Comparison of ENCODE assay signal across 9 cellular contexts in genomic region chr12:32273712-32274111, GRCh38.
DNase-seq lines count a peak whose midpoint lies in the region; ATAC-seq, FAIRE-seq and TF ChIP-seq lines count a peak whose summit lies in the region.
"Had no signal": no experiment of that assay in that cellular context is flagged by ENCODE, and none has a peak within 500 bp of the region (broad histone marks: within the 10 kb centered on the region; RNA-seq: fewer than 3 reads in every experiment).

No MANE protein-coding gene starts in this region.

- no peak overlapping the region for H4K8ac ChIP-seq in H1 (ENCODE audit: extremely low read depth, insufficient read depth, low read length)

- in situ Hi-C loops in gastrocnemius medialis (cut with MboI; ENCODE audit: low sequenced_read_pairs in 4 of 4): no loop called here

- H3K18ac ChIP-seq in H1 (ENCODE audit: extremely low read depth, low read length): no peak overlapping the region

- TF ChIP-seq RAD21 in H1 (IDR thresholded peaks at IDR 0.05 in 1 of 2, conservative IDR thresholded peaks at IDR 0.05 in 1 of 2; ENCODE audit: low read depth in 2 of 2, low read length in 2 of 2): no peak

- no peak overlapping the region for H2AFZ ChIP-seq in SU-DHL-6 (ENCODE audit: low read depth, low read length, severe bottlenecking)
- no peak overlapping the region for H2AFZ ChIP-seq in H1 (ENCODE audit: low read length)

- H3K79me1 ChIP-seq in H1 (ENCODE audit: low read depth, low read length): no peaks in the 10 kb centered on the region

- H3K27me3 ChIP-seq in SU-DHL-6 (ENCODE audit: low read length) (no peaks in the 10 kb centered on the region), H1 (replicated peaks in 1 of 4; ENCODE audit: control insufficient read depth in 3 of 4, extremely low read depth in 1 of 4, insufficient read depth in 3 of 4, low read length in 3 of 4) (no peaks in the 10 kb centered on the region), thymus (ENCODE audit: control insufficient read depth, insufficient read depth) (no peaks in the 10 kb centered on the region), gastrocnemius medialis (no peaks in the 10 kb centered on the region)
- H3K27me3 ChIP-seq: neutrophil had no signal

- no peak overlapping the region for H2BK120ac ChIP-seq in H1 (replicated peaks; ENCODE audit: low read depth, low read length)

- no peak overlapping the region for H3K23ac ChIP-seq in H1 (ENCODE audit: insufficient read length)

- peaks cover 52% of the 10 kb centered on the region for H3F3A ChIP-seq in SU-DHL-6 (ENCODE audit: insufficient read depth)

- DNase-seq in H1 (ENCODE audit: low read depth in 1 of 2, low spot score in 2 of 2): peak in 1 of 2 experiments; percentile 51
- DNase-seq in NCI-H526 (lab: John Stamatoyannopoulos, UW): no peak
- DNase-seq in Right ventricle myocardium inferior (ENCODE audit: missing footprints): no peak
- no peak for DNase-seq in gastrocnemius medialis

- TF ChIP-seq POLR2A in H1 (IDR thresholded peaks at IDR 0.05; ENCODE audit: control extremely low read depth in 1 of 2, low read depth in 2 of 2, low read length in 2 of 2) (no peak; a peak in 1 of 3 replicates), gastrocnemius medialis (IDR thresholded peaks at IDR 0.05) (no peak)

- intact Hi-C loops in Right ventricle myocardium inferior (cut with DNase I) (no loop called here), gastrocnemius medialis (cut with DNase I; ENCODE audit: low total_unique reads) (no loop called here)

- TF ChIP-seq CTCF in SU-DHL-6 (IDR thresholded peaks at IDR 0.05; ENCODE audit: insufficient read depth, low read length, poor library complexity, severe bottlenecking) (no peak), H1 (IDR thresholded peaks at IDR 0.05; ENCODE audit: control extremely low read depth in 1 of 3, insufficient read depth in 1 of 3, low read depth in 1 of 3, low read length in 3 of 3) (no peak), gastrocnemius medialis (IDR thresholded peaks at IDR 0.05 in 4 of 5, conservative IDR thresholded peaks at IDR 0.05 in 1 of 5) (no peak)

- no peak for FAIRE-seq in H1 (lab: Jason Lieb, UNC)

- H2BK15ac ChIP-seq in H1 (ENCODE audit: low read length): no peak overlapping the region

- H3K23me2 ChIP-seq in H1 (ENCODE audit: low read depth, low read length): no peaks in the 10 kb centered on the region

- peak overlapping the region; percentile 98 for H3K27ac ChIP-seq in SU-DHL-6 (ENCODE audit: low read depth, low read length)
- H3K27ac ChIP-seq in H1 (ENCODE audit: low read depth, low read length): no peak overlapping the region
- peak overlapping the region; percentile 90 for H3K27ac ChIP-seq in thymus (ENCODE audit: low read depth)
- H3K27ac ChIP-seq in gastrocnemius medialis: no peak overlapping the region
- H3K27ac ChIP-seq: neutrophil had no signal

- no peak overlapping the region for H2BK12ac ChIP-seq in H1 (ENCODE audit: low read depth, low read length)

- H3K4me3 ChIP-seq in SU-DHL-6 (ENCODE audit: insufficient read depth, low read length, poor library complexity, severe bottlenecking) (peak overlapping the region; percentile 41), H1 (ENCODE audit: extremely low read depth in 1 of 4, insufficient read depth in 2 of 4, low read depth in 3 of 4, low read length in 4 of 4) (no peak overlapping the region), thymus (ENCODE audit: low read length) (no peak overlapping the region), gastrocnemius medialis (no peak overlapping the region)

- no peak overlapping the region for H4K5ac ChIP-seq in H1 (ENCODE audit: insufficient read length, low read depth, low read length)

- H3K4me2 ChIP-seq in SU-DHL-6 (ENCODE audit: low read depth, low read length, poor library complexity, severe bottlenecking): peak overlapping the region; percentile 78
- H3K4me2 ChIP-seq in H1 (ENCODE audit: insufficient read depth in 1 of 2, low read depth in 2 of 2, low read length in 2 of 2): no peak overlapping the region

- H3K79me2 ChIP-seq in SU-DHL-6 (ENCODE audit: insufficient read depth, low read length) (peaks cover 6% of the 10 kb centered on the region; the same call in 1 of the 2 replicates), H1 (ENCODE audit: control insufficient read depth in 1 of 2, insufficient read depth in 2 of 2, low read length in 2 of 2) (0 out of 4 replicates have a peak, but pooled peaks cover 0 to 6% of the 10 kb centered on the region in 2 experiments)

- POLR2A ChIA-PET in H1 (lab: Charles Lee; ENCODE audit: partially characterized antibody): no interaction called here

- 86% methylated on average over 7 of the region's 7 CpGs; no CpG with 5 or more reads in 1 of the 2 experiments for WGBS in H1 (ENCODE audit: extremely low coverage in 1 of 2, insufficient coverage in 1 of 2, insufficient read length in 1 of 2, insufficient replicate concordance in 2 of 2, low coverage in 1 of 2, low lambda C conversion rate in 2 of 2, missing lambda C conversion rate in 1 of 2), 2 experiments
- WGBS in thymus: 10% methylated on average over 7 of the region's 7 CpGs

- ATAC-seq in GM18873 (IDR thresholded peaks at IDR 0.05; ENCODE audit: low FRiP score, unreplicated experiment) (peak; percentile 77), HG02759 (IDR thresholded peaks at IDR 0.05; ENCODE audit: unreplicated experiment) (peak; percentile 81), Right ventricle myocardium inferior (no peak), gastrocnemius medialis (no peak)

- H3K4me1 ChIP-seq in H1 (replicated peaks in 1 of 4; ENCODE audit: control insufficient read depth in 3 of 4, insufficient read depth in 4 of 4, low read length in 3 of 4) (peaks cover 0 to 13% (median 1%) of the 10 kb centered on the region in 4 experiments; a peak in 3 of 7 replicates), thymus (ENCODE audit: control insufficient read depth, insufficient read depth, low read length) (peaks cover 4% of the 10 kb centered on the region), gastrocnemius medialis (peaks cover 0 to 6% of the 10 kb centered on the region in 2 donors)

- CTCF ChIA-PET in H1 (lab: Charles Lee; ENCODE audit: partially characterized antibody): interaction anchor here (0.7 to 1.5 kb wide), 4 partner anchors 9 to 240 kb away, joined by 3 to 4 read pairs (median 3); no protein-coding TSS in a partner anchor

- no peak overlapping the region for H3K4ac ChIP-seq in H1 (replicated peaks; ENCODE audit: insufficient read length, low read depth, low read length)

- no peak overlapping the region for H3K14ac ChIP-seq in H1 (ENCODE audit: insufficient read length)

- no peak overlapping the region for H2BK20ac ChIP-seq in H1 (ENCODE audit: low read length)

- peak overlapping the region; percentile 62 for H3K9ac ChIP-seq in SU-DHL-6 (ENCODE audit: low read length)
- H3K9ac ChIP-seq in H1 (replicated peaks in 1 of 4; ENCODE audit: extremely low read depth in 1 of 4, low read depth in 3 of 4, low read length in 3 of 4): no peak overlapping the region

- H2AK5ac ChIP-seq in H1 (ENCODE audit: low read depth, low read length): no peak overlapping the region

- H3K36me3 ChIP-seq in SU-DHL-6 (ENCODE audit: low read length) (0 out of 2 replicates have a peak, but pooled peaks cover 8% of the 10 kb centered on the region), H1 (ENCODE audit: control insufficient read depth in 2 of 4, insufficient read depth in 4 of 4, low read length in 3 of 4) (no peaks in the 10 kb centered on the region), thymus (ENCODE audit: control insufficient read depth, insufficient read depth) (no peaks in the 10 kb centered on the region), gastrocnemius medialis (no peaks in the 10 kb centered on the region)
- H3K36me3 ChIP-seq: neutrophil had no signal

- H3K56ac ChIP-seq in H1 (replicated peaks; ENCODE audit: insufficient read length, low read depth, low read length): no peak overlapping the region

- TF ChIP-seq EP300 in H1 (IDR thresholded peaks at IDR 0.05; ENCODE audit: borderline replicate concordance in 1 of 2, low read depth in 2 of 2, low read length in 2 of 2): no peak

- no peaks in the 10 kb centered on the region for H3K9me2 ChIP-seq in SU-DHL-6 (replicated peaks; ENCODE audit: insufficient read depth, low read length)

- H2BK5ac ChIP-seq in H1 (ENCODE audit: low read depth, low read length): no peak overlapping the region

- H3K9me3 ChIP-seq in SU-DHL-6 (ENCODE audit: insufficient read depth, low read length) (no peaks in the 10 kb centered on the region), H1 (ENCODE audit: insufficient read depth in 2 of 2, low read depth in 1 of 2, low read length in 1 of 2) (no peaks in the 10 kb centered on the region), thymus (ENCODE audit: control insufficient read depth) (no peaks in the 10 kb centered on the region), gastrocnemius medialis (no peaks in the 10 kb centered on the region)
- H3K9me3 ChIP-seq: neutrophil had no signal

- H4K20me1 ChIP-seq in SU-DHL-6 (ENCODE audit: low read depth, low read length) (no peaks in the 10 kb centered on the region), H1 (replicated peaks in 1 of 2; ENCODE audit: control insufficient read depth in 1 of 2, insufficient read depth in 2 of 2, low read length in 2 of 2) (no peaks in the 10 kb centered on the region)

- H4K91ac ChIP-seq in H1 (replicated peaks; ENCODE audit: insufficient read length, low read length): no peak overlapping the region

TF ChIP-seq in H1, 55 proteins besides CTCF, POLR2A, EP300 and RAD21:
- TF ChIP-seq SIRT6 (IDR thresholded peaks at IDR 0.05; ENCODE audit: low read length): no peak
- no peak for TF ChIP-seq SP2 (IDR thresholded peaks at IDR 0.05; ENCODE audit: low read length)
- peak; percentile 33; the same call in 1 of the 2 replicates for TF ChIP-seq TAF1 (IDR thresholded peaks at IDR 0.05; ENCODE audit: low read depth, low read length)
- no peak for TF ChIP-seq CBX5 (IDR thresholded peaks at IDR 0.05; ENCODE audit: low read depth, low read length)
- 0 out of 2 replicates have a peak, but pooled peaks have one; percentile 16 for TF ChIP-seq TBP (IDR thresholded peaks at IDR 0.05; ENCODE audit: low read depth, low read length)
- TF ChIP-seq SAP30 (IDR thresholded peaks at IDR 0.05; ENCODE audit: insufficient read depth, insufficient replicate concordance, low read length): no peak

Comparison
In these comparisons a context has a peak if more than half of its experiments do, and no peak if none do; other contexts are left out.
1. ATAC-seq: peak in GM18873 (single experiment) and HG02759 (single experiment); none in Right ventricle myocardium inferior (single experiment) and gastrocnemius medialis (0 of 2).
2. H3K27ac ChIP-seq: peak in SU-DHL-6 (single experiment) and thymus (single experiment); none in H1 (single experiment) and gastrocnemius medialis (0 of 4).